In the genomic region with DNA sequence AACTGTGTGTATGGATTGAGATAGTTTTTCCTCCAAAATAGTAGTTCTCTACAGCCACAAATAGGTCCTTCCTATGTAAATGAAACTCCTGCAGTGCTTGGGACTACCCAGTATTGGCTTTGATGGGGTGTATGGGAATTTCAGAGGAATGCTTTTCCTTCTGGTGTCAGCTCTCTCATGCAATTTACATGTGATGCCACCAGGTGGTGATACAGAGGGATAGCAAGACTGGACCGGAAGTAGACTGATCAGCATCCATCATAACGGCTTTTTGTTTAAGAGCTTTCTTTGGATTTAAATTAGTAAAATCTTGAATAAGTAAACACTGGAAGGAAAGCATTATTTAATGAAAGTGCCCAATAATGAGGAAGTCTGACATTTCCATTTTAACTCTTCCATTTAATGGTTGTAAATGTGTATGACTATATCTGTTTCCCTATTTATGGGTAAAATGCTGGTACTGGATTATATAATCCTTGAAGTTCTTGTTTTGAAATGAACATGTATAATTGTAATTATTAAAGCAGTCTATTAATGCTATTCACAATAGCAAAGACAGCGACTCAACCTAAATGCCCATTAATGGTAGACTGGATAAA, we compare ENCODE assay signal across 1 cellular context.
TF ChIP-seq lines count a peak whose summit lies in the region.

No MANE protein-coding gene starts in this region.

TF ChIP-seq in liver, 16 proteins besides CTCF, POLR2A, EP300 and RAD21 (continued from another document):
- TF ChIP-seq, protein P1, sequence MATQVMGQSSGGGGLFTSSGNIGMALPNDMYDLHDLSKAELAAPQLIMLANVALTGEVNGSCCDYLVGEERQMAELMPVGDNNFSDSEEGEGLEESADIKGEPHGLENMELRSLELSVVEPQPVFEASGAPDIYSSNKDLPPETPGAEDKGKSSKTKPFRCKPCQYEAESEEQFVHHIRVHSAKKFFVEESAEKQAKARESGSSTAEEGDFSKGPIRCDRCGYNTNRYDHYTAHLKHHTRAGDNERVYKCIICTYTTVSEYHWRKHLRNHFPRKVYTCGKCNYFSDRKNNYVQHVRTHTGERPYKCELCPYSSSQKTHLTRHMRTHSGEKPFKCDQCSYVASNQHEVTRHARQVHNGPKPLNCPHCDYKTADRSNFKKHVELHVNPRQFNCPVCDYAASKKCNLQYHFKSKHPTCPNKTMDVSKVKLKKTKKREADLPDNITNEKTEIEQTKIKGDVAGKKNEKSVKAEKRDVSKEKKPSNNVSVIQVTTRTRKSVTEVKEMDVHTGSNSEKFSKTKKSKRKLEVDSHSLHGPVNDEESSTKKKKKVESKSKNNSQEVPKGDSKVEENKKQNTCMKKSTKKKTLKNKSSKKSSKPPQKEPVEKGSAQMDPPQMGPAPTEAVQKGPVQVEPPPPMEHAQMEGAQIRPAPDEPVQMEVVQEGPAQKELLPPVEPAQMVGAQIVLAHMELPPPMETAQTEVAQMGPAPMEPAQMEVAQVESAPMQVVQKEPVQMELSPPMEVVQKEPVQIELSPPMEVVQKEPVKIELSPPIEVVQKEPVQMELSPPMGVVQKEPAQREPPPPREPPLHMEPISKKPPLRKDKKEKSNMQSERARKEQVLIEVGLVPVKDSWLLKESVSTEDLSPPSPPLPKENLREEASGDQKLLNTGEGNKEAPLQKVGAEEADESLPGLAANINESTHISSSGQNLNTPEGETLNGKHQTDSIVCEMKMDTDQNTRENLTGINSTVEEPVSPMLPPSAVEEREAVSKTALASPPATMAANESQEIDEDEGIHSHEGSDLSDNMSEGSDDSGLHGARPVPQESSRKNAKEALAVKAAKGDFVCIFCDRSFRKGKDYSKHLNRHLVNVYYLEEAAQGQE (IDR thresholded peaks at IDR 0.05) = no peak
- TF ChIP-seq NR2F2 (IDR thresholded peaks at IDR 0.05) (no peak), RXRA (IDR thresholded peaks at IDR 0.05) (no peak)
